ENCODE assay signal across 38 cellular contexts in the genomic region with DNA sequence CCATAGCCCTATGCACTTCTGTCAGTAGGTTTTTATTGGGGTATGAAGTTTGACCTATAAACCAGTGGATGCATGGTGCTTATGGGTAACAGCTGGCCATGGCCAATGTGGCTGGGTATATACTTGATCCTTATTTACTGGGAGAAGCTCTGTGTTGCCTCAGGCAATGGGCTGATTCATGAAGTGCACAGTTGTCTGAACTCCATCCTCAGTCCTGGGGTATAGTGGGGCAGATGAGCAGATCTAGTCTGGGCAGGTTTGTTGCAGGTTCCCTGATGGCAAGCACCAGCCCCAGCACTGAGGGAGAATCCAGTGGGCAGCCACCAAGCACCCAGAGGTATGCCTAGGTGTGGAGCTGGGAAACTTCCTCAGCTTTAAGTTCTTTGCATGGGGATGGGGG.
"Had no signal": no experiment of that assay in that cellular context is flagged by ENCODE, and none has a peak within 500 bp of the region (broad histone marks: within the 10 kb centered on the region; RNA-seq: fewer than 3 reads in every experiment).

No MANE protein-coding gene starts in this region.

- H3K27me3 Mint-ChIP-seq: activated naive CD4-positive, alpha-beta T cell treated with anti-CD3 and anti-CD28 coated beads, Interleukin-2, amount 10 ng/mL, durations not matched to agents 7 days and 5 days; activated naive CD4-positive, alpha-beta T cell treated with anti-CD3 and anti-CD28 coated beads, Interleukin-2, amount 50 U/mL, for 24 hours; activated naive CD8-positive, alpha-beta T cell treated with anti-CD3 and anti-CD28 coated beads for 36 hours; activated naive CD8-positive, alpha-beta T cell treated with anti-CD3 and anti-CD28 coated beads, Interleukin-2, amount 10 ng/mL, durations not matched to agents 7 days and 5 days; activated T-cell treated with anti-CD3 and anti-CD28 coated beads, Interleukin-2, amount 50 U/mL, for 24 hours; activated T-helper 17 cell treated with anti-CD3 and anti-CD28 coated beads, Interleukin-2, amount 50 U/mL, for 72 hours; central memory CD8-positive, alpha-beta T cell had no signal

- H3K4me1 ChIP-seq: adrenal gland, ascending aorta, body of pancreas, breast epithelium had no signal

- H3K9me3 Mint-ChIP-seq: central memory CD8-positive, alpha-beta T cell had no signal

- H3K9me3 ChIP-seq: adrenal gland, body of pancreas had no signal

- H3K36me3 Mint-ChIP-seq: activated naive CD4-positive, alpha-beta T cell treated with anti-CD3 and anti-CD28 coated beads, Interleukin-2, amount 10 ng/mL, durations not matched to agents 7 days and 5 days; activated naive CD4-positive, alpha-beta T cell treated with anti-CD3 and anti-CD28 coated beads, Interleukin-2, amount 50 U/mL, for 24 hours; activated naive CD8-positive, alpha-beta T cell; activated naive CD8-positive, alpha-beta T cell treated with anti-CD3 and anti-CD28 coated beads for 36 hours; activated naive CD8-positive, alpha-beta T cell treated with anti-CD3 and anti-CD28 coated beads, Interleukin-2, amount 10 ng/mL, durations not matched to agents 7 days and 5 days; brain had no signal

- H3K27ac Mint-ChIP-seq: activated naive CD4-positive, alpha-beta T cell treated with anti-CD3 and anti-CD28 coated beads for 36 hours; activated naive CD4-positive, alpha-beta T cell treated with anti-CD3 and anti-CD28 coated beads, Interleukin-2, amount 10 ng/mL, durations not matched to agents 7 days and 5 days; activated naive CD4-positive, alpha-beta T cell treated with anti-CD3 and anti-CD28 coated beads, Interleukin-2, amount 50 U/mL, for 24 hours; activated naive CD4-positive, alpha-beta T cell treated with anti-CD3 and anti-CD28 coated beads, Interleukin-2, amount 50 U/mL, for 72 hours; activated naive CD8-positive, alpha-beta T cell; activated naive CD8-positive, alpha-beta T cell treated with anti-CD3 and anti-CD28 coated beads for 36 hours; activated naive CD8-positive, alpha-beta T cell treated with anti-CD3 and anti-CD28 coated beads, Interleukin-2, amount 10 ng/mL, durations not matched to agents 7 days and 5 days; activated T-cell treated with anti-CD3 and anti-CD28 coated beads, Interleukin-2, amount 50 U/mL, for 24 hours; activated T-cell treated with anti-CD3 and anti-CD28 coated beads, Interleukin-2, amount 50 U/mL, for 72 hours; activated T-helper 1 cell treated with anti-CD3 and anti-CD28 coated beads, Interleukin-12 subunit alpha, Interleukin-12 subunit beta, Interleukin-2, Interleukin-4 antibody, amounts not matched to agents 30 ng/mL and 10 ng/mL and 1 ng/mL, durations not matched to agents 14 hours and 24 hours and 36 hours; activated T-helper 17 cell treated with anti-CD3 and anti-CD28 coated beads, Interleukin-2, amount 50 U/mL, for 72 hours; activated T-helper 2 cell treated with anti-CD3 and anti-CD28 coated beads, Interferon-gamma antibody, Interleukin-2, Interleukin-4, amounts not matched to agents 10 μg/mL and 5 μg/mL and 100 μg/mL, durations not matched to agents 14 hours and 24 hours and 36 hours; brain had no signal

- FAIRE-seq: astrocyte had no signal

- H3K27ac ChIP-seq: adrenal gland, ascending aorta, body of pancreas, brain microvascular endothelial cell, breast epithelium, cardiac muscle cell had no signal

- ATAC-seq: activated naive CD4-positive, alpha-beta T cell treated with anti-CD3 and anti-CD28 coated beads, Interleukin-2, amount 50 U/mL, for 72 hours; activated T-cell treated with anti-CD3 and anti-CD28 coated beads, Interleukin-2, amount 50 U/mL, for 4 hours; activated T-cell treated with anti-CD3 and anti-CD28 coated beads, Interleukin-2, amount 50 U/mL, for 72 hours; activated T-helper 17 cell treated with anti-CD3 and anti-CD28 coated beads, Interleukin-2, amount 50 U/mL, for 72 hours; body of pancreas had no signal

- H3K36me3 ChIP-seq: adrenal gland, ascending aorta, brain microvascular endothelial cell, breast epithelium, cardiac muscle cell had no signal

- H3K4me1 Mint-ChIP-seq: activated naive CD4-positive, alpha-beta T cell treated with anti-CD3 and anti-CD28 coated beads, Interleukin-2, amount 10 ng/mL, durations not matched to agents 7 days and 5 days; activated naive CD4-positive, alpha-beta T cell treated with anti-CD3 and anti-CD28 coated beads, Interleukin-2, amount 50 U/mL, for 24 hours; activated naive CD8-positive, alpha-beta T cell treated with anti-CD3 and anti-CD28 coated beads for 36 hours; activated naive CD8-positive, alpha-beta T cell treated with anti-CD3 and anti-CD28 coated beads, Interleukin-2, amount 10 ng/mL, durations not matched to agents 7 days and 5 days; activated T-helper 17 cell treated with anti-CD3 and anti-CD28 coated beads, Interleukin-2, amount 50 U/mL, for 72 hours; brain; central memory CD8-positive, alpha-beta T cell had no signal

- H3K4me3 ChIP-seq: adrenal gland, ascending aorta, body of pancreas, breast epithelium, cardiac muscle cell had no signal

- H3K27me3 ChIP-seq: adrenal gland, ascending aorta, body of pancreas, brain microvascular endothelial cell, breast epithelium, cardiac muscle cell had no signal

- H3K4me3 Mint-ChIP-seq: activated naive CD4-positive, alpha-beta T cell treated with anti-CD3 and anti-CD28 coated beads for 36 hours; activated naive CD4-positive, alpha-beta T cell treated with anti-CD3 and anti-CD28 coated beads, Interleukin-2, amount 10 ng/mL, durations not matched to agents 7 days and 5 days; activated naive CD4-positive, alpha-beta T cell treated with anti-CD3 and anti-CD28 coated beads, Interleukin-2, amount 50 U/mL, for 24 hours; activated naive CD8-positive, alpha-beta T cell; activated naive CD8-positive, alpha-beta T cell treated with anti-CD3 and anti-CD28 coated beads for 36 hours; activated naive CD8-positive, alpha-beta T cell treated with anti-CD3 and anti-CD28 coated beads, Interleukin-2, amount 10 ng/mL, durations not matched to agents 7 days and 5 days; activated T-cell treated with anti-CD3 and anti-CD28 coated beads, Interleukin-2, amount 50 U/mL, for 24 hours; activated T-cell treated with anti-CD3 and anti-CD28 coated beads, Interleukin-2, amount 50 U/mL, for 4 hours; activated T-cell treated with anti-CD3 and anti-CD28 coated beads, Interleukin-2, amount 50 U/mL, for 72 hours; activated T-helper 1 cell treated with anti-CD3 and anti-CD28 coated beads, Interleukin-12 subunit alpha, Interleukin-12 subunit beta, Interleukin-2, Interleukin-4 antibody, amounts not matched to agents 30 ng/mL and 10 ng/mL and 1 ng/mL, durations not matched to agents 14 hours and 24 hours and 36 hours; activated T-helper 17 cell treated with anti-CD3 and anti-CD28 coated beads, Interleukin-2, amount 50 U/mL, for 72 hours; brain; central memory CD8-positive, alpha-beta T cell had no signal

- DNase-seq: activated effector memory CD4-positive, alpha-beta T cell treated with anti-CD3 and anti-CD28 coated beads, Interleukin-2, amount 50 U/mL, for 16 hours; activated effector memory CD4-positive, alpha-beta T cell treated with Interleukin-2 at 50 U/mL for 16 hours; activated gamma-delta T cell; activated gamma-delta T cell treated with Interleukin-2 at 50 U/mL for 16 hours; activated naive CD4-positive, alpha-beta T cell; activated naive CD4-positive, alpha-beta T cell treated with anti-CD3 and anti-CD28 coated beads for 36 hours; activated naive CD4-positive, alpha-beta T cell treated with anti-CD3 and anti-CD28 coated beads, Interleukin-2, amount 10 ng/mL, durations not matched to agents 7 days and 5 days; activated naive CD4-positive, alpha-beta T cell treated with anti-CD3 and anti-CD28 coated beads, Interleukin-2, amount 50 U/mL, for 16 hours; activated naive CD4-positive, alpha-beta T cell treated with Interleukin-2 at 50 U/mL for 16 hours; activated naive CD8-positive, alpha-beta T cell treated with anti-CD3 and anti-CD28 coated beads for 36 hours; activated naive CD8-positive, alpha-beta T cell treated with anti-CD3 and anti-CD28 coated beads, Interleukin-2, amount 10 ng/mL, durations not matched to agents 7 days and 5 days; activated T-cell treated with anti-CD3 and anti-CD28 coated beads, Interleukin-2, amount 50 U/mL, for 1 hour; activated T-cell treated with anti-CD3 and anti-CD28 coated beads, Interleukin-2, amount 50 U/mL, for 24 hours; activated T-cell treated with anti-CD3 and anti-CD28 coated beads, Interleukin-2, amount 50 U/mL, for 4 hours; activated T-cell treated with anti-CD3 and anti-CD28 coated beads, Interleukin-2, amount 50 U/mL, for 48 hours; activated T-cell treated with anti-CD3 and anti-CD28 coated beads, Interleukin-2, amount 50 U/mL, for 72 hours; adrenal gland; amniotic stem cell; amygdala; anterior cingulate cortex; aorta; body of pancreas; brain microvascular endothelial cell; caudate nucleus; central memory CD4-positive, alpha-beta T cell; cerebellar nuclear complex had no signal
